In the genomic region with DNA sequence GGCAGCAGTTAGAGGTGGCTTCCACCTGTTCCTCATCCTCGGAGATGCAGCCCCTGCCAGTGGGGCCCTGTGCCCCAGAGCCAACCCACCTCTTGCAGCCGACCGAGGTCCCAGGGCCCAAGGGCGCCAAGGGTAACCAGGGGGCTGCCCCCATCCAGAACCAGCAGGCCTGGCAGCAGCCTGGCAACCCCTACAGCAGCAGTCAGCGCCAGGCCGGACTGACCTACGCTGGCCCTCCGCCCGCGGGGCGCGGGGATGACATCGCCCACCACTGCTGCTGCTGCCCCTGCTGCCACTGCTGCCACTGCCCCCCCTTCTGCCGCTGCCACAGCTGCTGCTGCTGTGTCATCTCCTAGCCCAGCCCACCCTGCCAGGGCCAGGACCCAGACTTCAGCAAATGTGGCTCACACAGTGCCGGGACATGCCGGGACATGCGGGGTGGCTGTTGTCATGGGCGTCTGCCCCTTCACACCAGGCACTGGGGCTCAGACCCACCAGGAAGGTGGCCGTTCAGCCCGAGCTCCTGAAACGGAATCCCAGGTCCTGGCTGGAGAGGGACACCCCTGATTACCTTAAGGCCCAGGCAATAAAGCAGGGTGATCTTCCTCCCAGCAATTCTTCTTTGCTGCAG, we compare ENCODE assay signal across 25 cellular contexts. TPM values are rescaled to one million over a fixed set of nuclear protein-coding genes. Genes with fewer than 3 reads are reported as not detected.
A peak's percentile ranks its signal among the peaks of the same experiment; 100 is the strongest.
DNase-seq lines count a peak whose midpoint lies in the region; ATAC-seq and TF ChIP-seq lines count a peak whose summit lies in the region.
"Had no signal": no experiment of that assay in that cellular context is flagged by ENCODE, and none has a peak within 500 bp of the region (broad histone marks: within the 10 kb centered on the region; RNA-seq: fewer than 3 reads in every experiment).

No MANE protein-coding gene starts in this region.

- no peak for ATAC-seq in activated naive CD8-positive, alpha-beta T cell treated with anti-CD3 and anti-CD28 coated beads, Interleukin-2, amount 10 ng/mL, durations not matched to agents 7 days and 5 days (ENCODE audit: low read depth)
- ATAC-seq in activated naive CD8-positive, alpha-beta T cell treated with anti-CD3 and anti-CD28 coated beads, Interleukin-2, amount 50 U/mL, for 24 hours = no peak
- ATAC-seq in WTC11 (no peak), upper lobe of right lung (no peak), GM18502 (IDR thresholded peaks at IDR 0.05; ENCODE audit: poor library complexity, unreplicated experiment) (no peak), HG03196 (IDR thresholded peaks at IDR 0.05; ENCODE audit: unreplicated experiment) (no peak)
- ATAC-seq: gastroesophageal sphincter; natural killer cell treated with Interleukin-12 subunit alpha and Interleukin-12 subunit beta and Interleukin-15 and Interleukin-18, amount 100 ng/mL, for 72 hours had no signal

- H3K27me3 ChIP-seq in upper lobe of right lung = peaks cover 27% of the 10 kb centered on the region

- H3K36me3 Mint-ChIP-seq in activated naive CD8-positive, alpha-beta T cell treated with anti-CD3 and anti-CD28 coated beads, Interleukin-2, amount 10 ng/mL, durations not matched to agents 7 days and 5 days = no peaks in the 10 kb centered on the region
- no peaks in the 10 kb centered on the region for H3K36me3 Mint-ChIP-seq in activated naive CD8-positive, alpha-beta T cell treated with anti-CD3 and anti-CD28 coated beads, Interleukin-2, amount 50 U/mL, for 24 hours (ENCODE audit: low read depth)
- H3K36me3 Mint-ChIP-seq in WTC11 (no peaks in the 10 kb centered on the region), mesothelial cell of epicardium (no peaks in the 10 kb centered on the region)
- H3K36me3 Mint-ChIP-seq: natural killer cell treated with Interleukin-12 subunit alpha and Interleukin-12 subunit beta and Interleukin-15 and Interleukin-18, amount 100 ng/mL, for 72 hours had no signal

- peaks cover 7% of the 10 kb centered on the region for H3K4me1 Mint-ChIP-seq in activated naive CD8-positive, alpha-beta T cell treated with anti-CD3 and anti-CD28 coated beads, Interleukin-2, amount 10 ng/mL, durations not matched to agents 7 days and 5 days
- H3K4me1 Mint-ChIP-seq in activated naive CD8-positive, alpha-beta T cell treated with anti-CD3 and anti-CD28 coated beads, Interleukin-2, amount 50 U/mL, for 24 hours = peaks cover 15% of the 10 kb centered on the region
- peaks cover 3% of the 10 kb centered on the region for H3K4me1 Mint-ChIP-seq in WTC11
- peaks cover 9% of the 10 kb centered on the region for H3K4me1 Mint-ChIP-seq in mesothelial cell of epicardium

- POLR2A ChIA-PET in activated naive CD8-positive, alpha-beta T cell treated with anti-CD3 and anti-CD28 coated beads, Interleukin-2, amount 10 ng/mL, durations not matched to agents 7 days and 5 days (lab: Charles Lee) = interaction anchor here (1.2 to 4.9 kb wide), 6 partner anchors 22 to 156 kb away, joined by 3 to 35 read pairs (median 8); partner anchors contain the start of genes MAN1B1, SAPCD2 and TPRN
- POLR2A ChIA-PET in WTC11 (lab: Charles Lee) = interaction anchor here (0.5 to 1.6 kb wide), 2 partner anchors 108 to 111 kb away, joined by 3 read pairs; no protein-coding TSS in a partner anchor

- peak overlapping the region; percentile 82 for H3K27ac ChIP-seq in upper lobe of right lung
- H3K27ac ChIP-seq: gastroesophageal sphincter, uterus had no signal

- H3K4me3 ChIP-seq in upper lobe of right lung = no peak overlapping the region
- H3K4me3 ChIP-seq: gastroesophageal sphincter, uterus had no signal

- intact Hi-C loops in upper lobe of right lung (cut with DNase I) = loop anchor here (5.0 kb wide), 1 partner anchor 109 kb away; no protein-coding TSS in a partner anchor

- H3K4me1 ChIP-seq in upper lobe of right lung = peaks cover 14% of the 10 kb centered on the region

- peak; percentile 39 for DNase-seq in activated naive CD8-positive, alpha-beta T cell treated with anti-CD3 and anti-CD28 coated beads, Interleukin-2, amount 10 ng/mL, durations not matched to agents 7 days and 5 days
- DNase-seq in activated naive CD8-positive, alpha-beta T cell treated with anti-CD3 and anti-CD28 coated beads, Interleukin-2, amount 50 U/mL, for 24 hours = no peak
- no peak for DNase-seq in WTC11 (ENCODE audit: low spot score)
- DNase-seq in mesothelial cell of epicardium (ENCODE audit: low spot score in 2 of 2, unreplicated experiment in 2 of 2) = no peak
- no peak for DNase-seq in upper lobe of right lung
- DNase-seq in MV-4-11 (lab: John Stamatoyannopoulos, UW) = no peak
- DNase-seq: ACHN; activated CD4-positive, alpha-beta T cell treated with anti-CD3 and anti-CD28 coated beads, Interleukin-2, amount 50 U/mL, for 4 hours; activated gamma-delta T cell; amygdala; central memory CD4-positive, alpha-beta T cell; mesendoderm; NCI-H1694; NCI-H2227 treated with DMSO at 0.1 percent for 48 hours; NCI-H774; T-helper 2 cell; uterus had no signal

- TF ChIP-seq CTCF in WTC11 (IDR thresholded peaks at IDR 0.05) = no peak
- no peak for TF ChIP-seq CTCF in mesothelial cell of epicardium (IDR thresholded peaks at IDR 0.05; ENCODE audit: unreplicated experiment)
- no peak for TF ChIP-seq CTCF in upper lobe of right lung (IDR thresholded peaks at IDR 0.05)

- no peaks in the 10 kb centered on the region for H3K36me3 ChIP-seq in upper lobe of right lung
- H3K36me3 ChIP-seq: gastroesophageal sphincter, uterus had no signal

- no peak overlapping the region for H3K4me3 Mint-ChIP-seq in activated naive CD8-positive, alpha-beta T cell treated with anti-CD3 and anti-CD28 coated beads, Interleukin-2, amount 10 ng/mL, durations not matched to agents 7 days and 5 days
- no peak overlapping the region for H3K4me3 Mint-ChIP-seq in activated naive CD8-positive, alpha-beta T cell treated with anti-CD3 and anti-CD28 coated beads, Interleukin-2, amount 50 U/mL, for 24 hours
- peak overlapping the region; percentile 35 for H3K4me3 Mint-ChIP-seq in WTC11
- H3K4me3 Mint-ChIP-seq in mesothelial cell of epicardium = peak overlapping the region; percentile 22
- H3K4me3 Mint-ChIP-seq: HFFc6; natural killer cell treated with Interleukin-12 subunit alpha and Interleukin-12 subunit beta and Interleukin-15 and Interleukin-18, amount 100 ng/mL, for 72 hours had no signal

- H3K9me3 Mint-ChIP-seq in activated naive CD8-positive, alpha-beta T cell treated with anti-CD3 and anti-CD28 coated beads, Interleukin-2, amount 10 ng/mL, durations not matched to agents 7 days and 5 days = no peaks in the 10 kb centered on the region
- no peaks in the 10 kb centered on the region for H3K9me3 Mint-ChIP-seq in activated naive CD8-positive, alpha-beta T cell treated with anti-CD3 and anti-CD28 coated beads, Interleukin-2, amount 50 U/mL, for 24 hours
- H3K9me3 Mint-ChIP-seq in WTC11 (no peaks in the 10 kb centered on the region), mesothelial cell of epicardium (no peaks in the 10 kb centered on the region)
- H3K9me3 Mint-ChIP-seq: HFFc6; natural killer cell treated with Interleukin-12 subunit alpha and Interleukin-12 subunit beta and Interleukin-15 and Interleukin-18, amount 100 ng/mL, for 72 hours had no signal

- no peaks in the 10 kb centered on the region for H3K9me3 ChIP-seq in upper lobe of right lung
- H3K9me3 ChIP-seq: gastroesophageal sphincter, uterus had no signal

- CTCF ChIA-PET in WTC11 (lab: Charles Lee) = interaction anchor here (1.2 to 8.9 kb wide), 9 partner anchors 10 to 216 kb away, joined by 3 to 143 read pairs (median 4); partner anchors contain the start of genes ANAPC2, NPDC1 and SSNA1

- H3K27me3 Mint-ChIP-seq in activated naive CD8-positive, alpha-beta T cell treated with anti-CD3 and anti-CD28 coated beads, Interleukin-2, amount 10 ng/mL, durations not matched to agents 7 days and 5 days = peaks cover 2% of the 10 kb centered on the region
- peaks cover 2% of the 10 kb centered on the region for H3K27me3 Mint-ChIP-seq in activated naive CD8-positive, alpha-beta T cell treated with anti-CD3 and anti-CD28 coated beads, Interleukin-2, amount 50 U/mL, for 24 hours
- no peaks in the 10 kb centered on the region for H3K27me3 Mint-ChIP-seq in WTC11 (ENCODE audit: low read depth)
- peaks cover 4% of the 10 kb centered on the region for H3K27me3 Mint-ChIP-seq in mesothelial cell of epicardium (ENCODE audit: low read depth)

- no peak overlapping the region for H3K27ac Mint-ChIP-seq in activated naive CD8-positive, alpha-beta T cell treated with anti-CD3 and anti-CD28 coated beads, Interleukin-2, amount 10 ng/mL, durations not matched to agents 7 days and 5 days
- H3K27ac Mint-ChIP-seq in activated naive CD8-positive, alpha-beta T cell treated with anti-CD3 and anti-CD28 coated beads, Interleukin-2, amount 50 U/mL, for 24 hours = no peak overlapping the region
- no peak overlapping the region for H3K27ac Mint-ChIP-seq in WTC11
- H3K27ac Mint-ChIP-seq in mesothelial cell of epicardium = no peak overlapping the region
- H3K27ac Mint-ChIP-seq: HFFc6; natural killer cell treated with Interleukin-12 subunit alpha and Interleukin-12 subunit beta and Interleukin-15 and Interleukin-18, amount 100 ng/mL, for 72 hours had no signal

TF ChIP-seq in WTC11, 78 proteins besides CTCF, POLR2A, EP300 and RAD21 (continues in another document):
- TF ChIP-seq TCF7 (CRISPR knock-in tag; IDR thresholded peaks at IDR 0.05; ENCODE audit: low read depth) (0 out of 2 replicates have a peak, but pooled peaks have one; percentile 10), SOX15 (CRISPR knock-in tag; IDR thresholded peaks at IDR 0.05) (no peak)

RNA-seq across cellular contexts. Expression of gene CYSRT1, which starts 0.8 kb away (rescaled TPM):
- total RNA-seq in activated naive CD8-positive, alpha-beta T cell treated with anti-CD3 and anti-CD28 coated beads, Interleukin-2, amount 10 ng/mL, durations not matched to agents 7 days and 5 days = under 1 TPM; 0.45 to 0.55 TPM
- 2.8 to 3.5 TPM (median 2.9 TPM) in 3 replicates for total RNA-seq in WTC11 (2021)
- total RNA-seq in mesothelial cell of epicardium = 1.5 to 1.9 TPM (median 1.7 TPM) in 3 replicates
- 0.41 TPM for total RNA-seq in upper lobe of right lung

RNA-seq across cellular contexts. Expression of gene RNF224, which starts 1.5 kb away (rescaled TPM):
- not detected for total RNA-seq in activated naive CD8-positive, alpha-beta T cell treated with anti-CD3 and anti-CD28 coated beads, Interleukin-2, amount 10 ng/mL, durations not matched to agents 7 days and 5 days
- total RNA-seq in WTC11 (2021) (0.32 to 0.59 TPM (median 0.41 TPM) in 3 replicates), mesothelial cell of epicardium (0.16 to 0.41 TPM (median 0.29 TPM) in 3 replicates), upper lobe of right lung (0.35 TPM)
- total RNA-seq: G401; HFFc6; natural killer cell treated with Interleukin-12 subunit alpha and Interleukin-12 subunit beta and Interleukin-15 and Interleukin-18, amount 100 ng/mL, for 72 hours; posterior vena cava; SK-MEL-5 had no signal

RNA-seq across cellular contexts. Expression of gene RNF208, which starts 3.8 kb away (rescaled TPM):
- 1 to 10 TPM; 5.0 to 7.2 TPM for total RNA-seq in activated naive CD8-positive, alpha-beta T cell treated with anti-CD3 and anti-CD28 coated beads, Interleukin-2, amount 10 ng/mL, durations not matched to agents 7 days and 5 days
- 13.3 to 14.8 TPM (median 14.3 TPM) in 3 replicates for total RNA-seq in WTC11 (2021)
- total RNA-seq in mesothelial cell of epicardium = 13.6 to 16.0 TPM (median 13.9 TPM) in 3 replicates
- total RNA-seq in upper lobe of right lung = 6.7 TPM
- total RNA-seq: G401, SK-MEL-5 had no signal

RNA-seq across cellular contexts. Expression of gene SLC34A3, which starts 4.9 kb away (rescaled TPM):
- not detected for total RNA-seq in activated naive CD8-positive, alpha-beta T cell treated with anti-CD3 and anti-CD28 coated beads, Interleukin-2, amount 10 ng/mL, durations not matched to agents 7 days and 5 days
- total RNA-seq in WTC11 (2021) = 0.13 to 0.23 TPM (median 0.14 TPM) in 3 replicates
- 0.23 to 0.27 TPM in 2 of 3 replicates, not detected in the other for total RNA-seq in mesothelial cell of epicardium
- 0.23 TPM for total RNA-seq in upper lobe of right lung
- total RNA-seq: G401; gastroesophageal sphincter; HFFc6; natural killer cell treated with Interleukin-12 subunit alpha and Interleukin-12 subunit beta and Interleukin-15 and Interleukin-18, amount 100 ng/mL, for 72 hours; posterior vena cava; SK-MEL-5 had no signal

RNA-seq across cellular contexts. Expression of gene TUBB4B, which starts 15.3 kb away (rescaled TPM):
- total RNA-seq in activated naive CD8-positive, alpha-beta T cell treated with anti-CD3 and anti-CD28 coated beads, Interleukin-2, amount 10 ng/mL, durations not matched to agents 7 days and 5 days = 100 to 1,000 TPM; 241 to 249 TPM
- total RNA-seq in WTC11 (2021) = 373 to 376 TPM (median 375 TPM) in 3 replicates
- total RNA-seq in mesothelial cell of epicardium = 146 to 152 TPM (median 148 TPM) in 3 replicates
- total RNA-seq in upper lobe of right lung = 191 TPM

Comparison
In these comparisons a context has a peak if more than half of its experiments do, and no peak if none do; other contexts are left out.
1. H3K4me3 Mint-ChIP-seq: peak in WTC11 (single experiment) and mesothelial cell of epicardium (single experiment); none in activated naive CD8-positive, alpha-beta T cell treated with anti-CD3 and anti-CD28 coated beads, Interleukin-2, amount 10 ng/mL, durations not matched to agents 7 days and 5 days (single experiment) and activated naive CD8-positive, alpha-beta T cell treated with anti-CD3 and anti-CD28 coated beads, Interleukin-2, amount 50 U/mL, for 24 hours (single experiment).